Comparison of ENCODE assay signal across 2 cellular contexts in the genomic region with DNA sequence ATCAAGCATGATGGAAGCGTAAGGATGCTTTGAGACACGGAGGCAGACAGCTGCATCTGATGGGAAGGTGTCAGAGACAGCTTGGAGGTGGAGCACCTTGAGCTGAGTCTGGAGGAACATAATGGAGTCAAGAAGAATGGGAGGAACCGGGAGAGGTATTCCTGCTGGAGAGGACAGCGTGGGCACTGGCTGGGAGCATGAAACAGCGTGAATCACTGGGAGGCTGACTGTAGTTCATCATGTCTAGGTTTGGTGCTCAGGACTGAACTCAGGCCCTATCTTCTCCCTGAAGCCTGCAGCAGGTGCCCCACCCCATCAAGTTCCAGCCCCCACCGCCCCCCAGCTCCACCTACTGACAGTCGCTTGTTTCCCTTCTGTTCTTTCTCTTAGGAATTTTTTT.
TF ChIP-seq lines count a peak whose summit lies in the region.

No MANE protein-coding gene starts in this region.

TF ChIP-seq in IMR-90, 13 proteins besides CTCF, POLR2A, EP300 and RAD21:
- TF ChIP-seq MAFK (IDR thresholded peaks at IDR 0.05; ENCODE audit: low read depth, low read length) (no peak), FOS (IDR thresholded peaks at IDR 0.05; ENCODE audit: low read depth, low read length) (no peak), RCOR1 (IDR thresholded peaks at IDR 0.05; ENCODE audit: insufficient replicate concordance, low read length) (no peak), MAZ (IDR thresholded peaks at IDR 0.05; ENCODE audit: borderline replicate concordance, low read depth, low read length) (no peak)
- TF ChIP-seq, protein P1, sequence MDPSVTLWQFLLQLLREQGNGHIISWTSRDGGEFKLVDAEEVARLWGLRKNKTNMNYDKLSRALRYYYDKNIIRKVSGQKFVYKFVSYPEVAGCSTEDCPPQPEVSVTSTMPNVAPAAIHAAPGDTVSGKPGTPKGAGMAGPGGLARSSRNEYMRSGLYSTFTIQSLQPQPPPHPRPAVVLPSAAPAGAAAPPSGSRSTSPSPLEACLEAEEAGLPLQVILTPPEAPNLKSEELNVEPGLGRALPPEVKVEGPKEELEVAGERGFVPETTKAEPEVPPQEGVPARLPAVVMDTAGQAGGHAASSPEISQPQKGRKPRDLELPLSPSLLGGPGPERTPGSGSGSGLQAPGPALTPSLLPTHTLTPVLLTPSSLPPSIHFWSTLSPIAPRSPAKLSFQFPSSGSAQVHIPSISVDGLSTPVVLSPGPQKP (IDR thresholded peaks at IDR 0.05; ENCODE audit: borderline replicate concordance, low read depth, low read length), result no peak

TF ChIP-seq in H1, 55 proteins besides CTCF, POLR2A, EP300 and RAD21:
- no peak for TF ChIP-seq RBBP5 (IDR thresholded peaks at IDR 0.05; ENCODE audit: borderline replicate concordance, low read depth, low read length)
- no peak for TF ChIP-seq CTBP2 (IDR thresholded peaks at IDR 0.05; ENCODE audit: borderline replicate concordance, insufficient read depth, insufficient read length, low read length)
- no peak for TF ChIP-seq SIRT6 (IDR thresholded peaks at IDR 0.05; ENCODE audit: low read length)
- TF ChIP-seq SP1 (IDR thresholded peaks at IDR 0.05; ENCODE audit: low read depth, low read length), result no peak
- no peak for TF ChIP-seq YY1 (IDR thresholded peaks at IDR 0.05; ENCODE audit: low read depth, low read length)
- no peak for TF ChIP-seq SAP30 (IDR thresholded peaks at IDR 0.05; ENCODE audit: insufficient read depth, insufficient replicate concordance, low read length)
- TF ChIP-seq TAF1 (IDR thresholded peaks at IDR 0.05; ENCODE audit: low read depth, low read length), result no peak
- no peak for TF ChIP-seq NANOG (IDR thresholded peaks at IDR 0.05; ENCODE audit: insufficient read depth, low read depth, low read length, poor library complexity, severe bottlenecking)
- no peak for TF ChIP-seq POU5F1 (IDR thresholded peaks at IDR 0.05; ENCODE audit: low read depth, low read length)
- no peak for TF ChIP-seq CHD2 (IDR thresholded peaks at IDR 0.05; ENCODE audit: low read length)
- TF ChIP-seq ZNF274 (IDR thresholded peaks at IDR 0.05; ENCODE audit: borderline replicate concordance, extremely low read depth, low read length), result no peak
- no peak for TF ChIP-seq GABPA (IDR thresholded peaks at IDR 0.05; ENCODE audit: borderline replicate concordance, insufficient read depth, low read length)
- no peak for TF ChIP-seq KDM5A (IDR thresholded peaks at IDR 0.05; ENCODE audit: low read length)
- TF ChIP-seq TBP (IDR thresholded peaks at IDR 0.05; ENCODE audit: low read depth, low read length), result no peak
- TF ChIP-seq, protein P2, sequence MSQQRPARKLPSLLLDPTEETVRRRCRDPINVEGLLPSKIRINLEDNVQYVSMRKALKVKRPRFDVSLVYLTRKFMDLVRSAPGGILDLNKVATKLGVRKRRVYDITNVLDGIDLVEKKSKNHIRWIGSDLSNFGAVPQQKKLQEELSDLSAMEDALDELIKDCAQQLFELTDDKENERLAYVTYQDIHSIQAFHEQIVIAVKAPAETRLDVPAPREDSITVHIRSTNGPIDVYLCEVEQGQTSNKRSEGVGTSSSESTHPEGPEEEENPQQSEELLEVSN (IDR thresholded peaks at IDR 0.05), result no peak
